19 cellular contexts compared by ENCODE assay signal in the genomic region with DNA sequence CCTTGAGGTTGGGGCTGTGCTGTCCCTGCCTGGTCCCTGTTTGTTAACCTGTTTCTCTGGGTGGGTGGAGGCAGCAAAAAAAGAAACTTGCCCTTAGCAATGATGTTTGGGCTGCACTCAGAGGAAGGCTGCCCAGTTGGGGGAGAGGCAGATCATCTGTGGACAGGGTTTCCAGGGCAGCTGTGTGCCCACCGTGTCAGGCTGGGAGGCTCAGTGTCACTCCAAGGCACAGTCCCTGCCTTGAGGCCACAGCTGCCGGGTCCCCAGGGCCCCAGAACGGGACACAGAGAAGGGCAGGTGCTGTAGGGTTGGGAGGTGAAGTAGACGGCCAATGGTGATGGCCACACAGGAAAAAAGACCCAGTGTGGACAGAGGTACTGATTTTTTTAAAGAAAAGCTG. TPM values are rescaled to one million over a fixed set of nuclear protein-coding genes. Genes with fewer than 3 reads are reported as not detected.
"Had no signal": no experiment of that assay in that cellular context is flagged by ENCODE, and none has a peak within 500 bp of the region (broad histone marks: within the 10 kb centered on the region; RNA-seq: fewer than 3 reads in every experiment).

No MANE protein-coding gene starts in this region.

- DNase-seq: cortex of kidney; dorsolateral prefrontal cortex; effector CD8-positive, alpha-beta T cell; heart left ventricle; hippocampal formation; left colon; left ventricle myocardium superior; mesendoderm; naive thymus-derived CD4-positive, alpha-beta T cell; nephron progenitor cell; ovary; stimulated activated CD4-positive, alpha-beta T cell treated with anti-CD3 and anti-CD28 coated beads, Interleukin-4, amount 100 ng/mL, for 1 hour; stimulated activated CD8-positive, alpha-beta memory T cell treated with anti-CD3 and anti-CD28 coated beads, Interleukin-4, amount 100 ng/mL, for 48 hours; testis; trophoblast cell had no signal

- H3K9me3 ChIP-seq: heart left ventricle, ovary, right atrium auricular region, testis had no signal

- H3K27ac ChIP-seq: heart left ventricle, ovary, right atrium auricular region, testis had no signal

- H3K27me3 ChIP-seq: dorsolateral prefrontal cortex, heart left ventricle, ovary, right atrium auricular region, testis had no signal

- H3K36me3 ChIP-seq: heart left ventricle, ovary, right atrium auricular region had no signal

- H3K4me3 ChIP-seq: heart left ventricle, ovary, right atrium auricular region, smooth muscle cell, testis had no signal

- FAIRE-seq: frontal cortex, urothelium cell line had no signal

RNA-seq across cellular contexts. Expression of a gene that starts 3.9 kb away (rescaled TPM):
- total RNA-seq: smooth muscle cell had no signal
- polyA plus RNA-seq: naive thymus-derived CD4-positive, alpha-beta T cell had no signal

RNA-seq across cellular contexts. Expression of a gene that starts 35.6 kb away (rescaled TPM):
- polyA plus RNA-seq: naive thymus-derived CD4-positive, alpha-beta T cell had no signal
